ENCODE assay signal across 16 cellular contexts in genomic region chr1:159951551-159951950, GRCh38. TPM values are rescaled to one million over a fixed set of nuclear protein-coding genes. Genes with fewer than 3 reads are reported as not detected.
DNase-seq lines count a peak whose midpoint lies in the region; ATAC-seq and TF ChIP-seq lines count a peak whose summit lies in the region.
"Had no signal": no experiment of that assay in that cellular context is flagged by ENCODE, and none has a peak within 500 bp of the region (broad histone marks: within the 10 kb centered on the region; RNA-seq: fewer than 3 reads in every experiment).

No MANE protein-coding gene starts in this region.

- DNase-seq in activated naive CD8-positive, alpha-beta T cell treated with anti-CD3 and anti-CD28 coated beads, Interleukin-2, amount 10 ng/mL, durations not matched to agents 7 days and 5 days = no peak
- no peak for DNase-seq in activated naive CD8-positive, alpha-beta T cell treated with anti-CD3 and anti-CD28 coated beads, Interleukin-2, amount 50 U/mL, for 24 hours
- DNase-seq in endodermal cell (peak; percentile 27), spleen (peak; percentile 15), iPS-NIHi11 (ENCODE audit: low spot score) (no peak), NCI-H82 (lab: John Stamatoyannopoulos, UW) (no peak)
- no peak for DNase-seq in activated naive CD4-positive, alpha-beta T cell treated with anti-CD3 and anti-CD28 coated beads, Interleukin-2, amount 50 U/mL, for 16 hours
- DNase-seq: 8988T; CD8-positive, alpha-beta memory T cell; DMS53; GF-D8; IMR-90 had no signal

- peak overlapping the region; percentile 22 for H3K27ac Mint-ChIP-seq in activated naive CD8-positive, alpha-beta T cell treated with anti-CD3 and anti-CD28 coated beads, Interleukin-2, amount 10 ng/mL, durations not matched to agents 7 days and 5 days
- no peak overlapping the region for H3K27ac Mint-ChIP-seq in activated naive CD8-positive, alpha-beta T cell treated with anti-CD3 and anti-CD28 coated beads, Interleukin-2, amount 50 U/mL, for 24 hours
- H3K27ac Mint-ChIP-seq in endodermal cell = no peak overlapping the region
- H3K27ac Mint-ChIP-seq: CD8-positive, alpha-beta memory T cell had no signal

- H3K27me3 Mint-ChIP-seq in activated naive CD8-positive, alpha-beta T cell treated with anti-CD3 and anti-CD28 coated beads, Interleukin-2, amount 10 ng/mL, durations not matched to agents 7 days and 5 days = peaks cover 39% of the 10 kb centered on the region
- peaks cover 13% of the 10 kb centered on the region for H3K27me3 Mint-ChIP-seq in activated naive CD8-positive, alpha-beta T cell treated with anti-CD3 and anti-CD28 coated beads, Interleukin-2, amount 50 U/mL, for 24 hours
- peaks cover 43% of the 10 kb centered on the region for H3K27me3 Mint-ChIP-seq in endodermal cell (ENCODE audit: insufficient read depth)

- H3K4me1 Mint-ChIP-seq in activated naive CD8-positive, alpha-beta T cell treated with anti-CD3 and anti-CD28 coated beads, Interleukin-2, amount 10 ng/mL, durations not matched to agents 7 days and 5 days = peaks cover 3% of the 10 kb centered on the region
- H3K4me1 Mint-ChIP-seq in activated naive CD8-positive, alpha-beta T cell treated with anti-CD3 and anti-CD28 coated beads, Interleukin-2, amount 50 U/mL, for 24 hours = no peaks in the 10 kb centered on the region
- peaks cover 1% of the 10 kb centered on the region for H3K4me1 Mint-ChIP-seq in endodermal cell
- H3K4me1 Mint-ChIP-seq: CD8-positive, alpha-beta memory T cell had no signal

- intact Hi-C loops in spleen (cut with DNase I; ENCODE audit: low total_unique reads) = no loop called here

- H3K4me1 ChIP-seq in endodermal cell (ENCODE audit: control insufficient read depth, insufficient read depth, low read length) (no peaks in the 10 kb centered on the region), spleen (no peaks in the 10 kb centered on the region)

- H3K27me3 ChIP-seq in endodermal cell (ENCODE audit: control insufficient read depth, insufficient read depth, low read length, poor library complexity, severe bottlenecking) (peaks cover 27% of the 10 kb centered on the region), spleen (replicated peaks in 1 of 7) (peaks cover 0 to 35% (median 4%) of the 10 kb centered on the region in 7 donors)

- TF ChIP-seq CTCF in endodermal cell (conservative IDR thresholded peaks at IDR 0.05) (no peak), spleen (IDR thresholded peaks at IDR 0.05 in 8 of 11, conservative IDR thresholded peaks at IDR 0.05 in 3 of 11) (no peak)

- H3K9me3 Mint-ChIP-seq in activated naive CD8-positive, alpha-beta T cell treated with anti-CD3 and anti-CD28 coated beads, Interleukin-2, amount 10 ng/mL, durations not matched to agents 7 days and 5 days = no peaks in the 10 kb centered on the region
- H3K9me3 Mint-ChIP-seq in activated naive CD8-positive, alpha-beta T cell treated with anti-CD3 and anti-CD28 coated beads, Interleukin-2, amount 50 U/mL, for 24 hours = no peaks in the 10 kb centered on the region
- no peaks in the 10 kb centered on the region for H3K9me3 Mint-ChIP-seq in endodermal cell
- H3K9me3 Mint-ChIP-seq: CD8-positive, alpha-beta memory T cell had no signal

- no peak for ATAC-seq in activated naive CD8-positive, alpha-beta T cell treated with anti-CD3 and anti-CD28 coated beads, Interleukin-2, amount 10 ng/mL, durations not matched to agents 7 days and 5 days (ENCODE audit: low read depth)
- ATAC-seq in activated naive CD8-positive, alpha-beta T cell treated with anti-CD3 and anti-CD28 coated beads, Interleukin-2, amount 50 U/mL, for 24 hours = no peak
- ATAC-seq in HG03175 (IDR thresholded peaks at IDR 0.05; ENCODE audit: unreplicated experiment) = no peak

- no peaks in the 10 kb centered on the region for H3K36me3 Mint-ChIP-seq in activated naive CD8-positive, alpha-beta T cell treated with anti-CD3 and anti-CD28 coated beads, Interleukin-2, amount 10 ng/mL, durations not matched to agents 7 days and 5 days
- H3K36me3 Mint-ChIP-seq in activated naive CD8-positive, alpha-beta T cell treated with anti-CD3 and anti-CD28 coated beads, Interleukin-2, amount 50 U/mL, for 24 hours (ENCODE audit: low read depth) = no peaks in the 10 kb centered on the region
- no peaks in the 10 kb centered on the region for H3K36me3 Mint-ChIP-seq in endodermal cell (ENCODE audit: low read depth)

- no peaks in the 10 kb centered on the region for H3K36me3 ChIP-seq in endodermal cell (ENCODE audit: control insufficient read depth, insufficient read depth, low read length)
- H3K36me3 ChIP-seq in spleen = no peaks in the 10 kb centered on the region

- no peak overlapping the region for H3K27ac ChIP-seq in endodermal cell (ENCODE audit: low read depth, low read length)
- no peak overlapping the region for H3K27ac ChIP-seq in spleen

- 80 to 88% methylated on average over 1 of the region's 1 CpG for WGBS in endodermal cell (ENCODE audit: insufficient coverage in 1 of 2, insufficient read length in 1 of 2), 2 experiments
- 82 to 93% (median 87%) methylated on average over 1 of the region's 1 CpG for WGBS in spleen, 5 donors

- no peak overlapping the region for H3K4me3 Mint-ChIP-seq in activated naive CD8-positive, alpha-beta T cell treated with anti-CD3 and anti-CD28 coated beads, Interleukin-2, amount 10 ng/mL, durations not matched to agents 7 days and 5 days
- H3K4me3 Mint-ChIP-seq in activated naive CD8-positive, alpha-beta T cell treated with anti-CD3 and anti-CD28 coated beads, Interleukin-2, amount 50 U/mL, for 24 hours = no peak overlapping the region
- no peak overlapping the region for H3K4me3 Mint-ChIP-seq in endodermal cell
- H3K4me3 Mint-ChIP-seq: CD14-positive monocyte; CD8-positive, alpha-beta memory T cell had no signal

- POLR2A ChIA-PET in activated naive CD8-positive, alpha-beta T cell treated with anti-CD3 and anti-CD28 coated beads, Interleukin-2, amount 10 ng/mL, durations not matched to agents 7 days and 5 days (lab: Charles Lee) = no interaction called here

- H3K9ac ChIP-seq in endodermal cell (ENCODE audit: extremely low read depth, low read length, poor library complexity, severe bottlenecking) = no peak overlapping the region

- TF ChIP-seq POLR2A in spleen (IDR thresholded peaks at IDR 0.05) = no peak

- H3K9me3 ChIP-seq in endodermal cell (ENCODE audit: control insufficient read depth, low read length) (no peaks in the 10 kb centered on the region), spleen (no peaks in the 10 kb centered on the region)

- H3K4me3 ChIP-seq in endodermal cell (ENCODE audit: low read length) (no peak overlapping the region), spleen (no peak overlapping the region)

RNA-seq across cellular contexts. Expression of gene SLAMF9, which starts 2.5 kb away (rescaled TPM):
- not detected for total RNA-seq in activated naive CD8-positive, alpha-beta T cell treated with anti-CD3 and anti-CD28 coated beads, Interleukin-2, amount 10 ng/mL, durations not matched to agents 7 days and 5 days
- total RNA-seq in endodermal cell (not detected), spleen (1 to 10 TPM in 1 of 7 donors, under 1 TPM in 2, not detected in 4; 0.67 to 1.3 (median 0.89) TPM)
- polyA plus RNA-seq in endodermal cell (2013, experiment 1 of 2) = not detected
- polyA plus RNA-seq in endodermal cell (2013, experiment 2 of 2) = not detected
- under 1 TPM; 0.14 to 0.26 (median 0.22) TPM for polyA plus RNA-seq in spleen
- total RNA-seq: CD8-positive, alpha-beta memory T cell; HT-29 had no signal
- polyA plus RNA-seq: BJ; CD14-positive monocyte; CD8-positive, alpha-beta memory T cell had no signal

RNA-seq across cellular contexts. Expression of gene IGSF9, which starts 6.1 kb away (rescaled TPM):
- not detected for total RNA-seq in activated naive CD8-positive, alpha-beta T cell treated with anti-CD3 and anti-CD28 coated beads, Interleukin-2, amount 10 ng/mL, durations not matched to agents 7 days and 5 days
- total RNA-seq in endodermal cell (1 to 10 TPM; 7.5 to 9.2 TPM), spleen (1 to 10 TPM in 4 of 7 donors, under 1 TPM in 3; 0.64 to 2.1 (median 1.1) TPM)
- polyA plus RNA-seq in endodermal cell (2013, experiment 1 of 2) = 34.7 TPM
- polyA plus RNA-seq in endodermal cell (2013, experiment 2 of 2) = 30.4 TPM
- under 1 TPM; 0.12 to 0.80 (median 0.46) TPM for polyA plus RNA-seq in spleen
- total RNA-seq: IMR-90 had no signal
- polyA plus RNA-seq: BJ; CD14-positive monocyte; CD8-positive, alpha-beta memory T cell had no signal

RNA-seq across cellular contexts. Expression of gene TAGLN2, which starts 26.2 kb away (rescaled TPM):
- total RNA-seq in activated naive CD8-positive, alpha-beta T cell treated with anti-CD3 and anti-CD28 coated beads, Interleukin-2, amount 10 ng/mL, durations not matched to agents 7 days and 5 days = 100 to 1,000 TPM; 384 to 388 TPM
- 100 to 1,000 TPM; 136 to 221 TPM for total RNA-seq in endodermal cell
- 141 TPM for polyA plus RNA-seq in endodermal cell (2013, experiment 1 of 2)
- polyA plus RNA-seq in endodermal cell (2013, experiment 2 of 2) = 179 TPM
- total RNA-seq in spleen = 100 to 1,000 TPM; 341 to 505 (median 407) TPM
- polyA plus RNA-seq in spleen = 100 to 1,000 TPM; 351 to 525 (median 475) TPM

RNA-seq across cellular contexts. Expression of gene CFAP45, which starts 51.6 kb away (rescaled TPM):
- total RNA-seq in activated naive CD8-positive, alpha-beta T cell treated with anti-CD3 and anti-CD28 coated beads, Interleukin-2, amount 10 ng/mL, durations not matched to agents 7 days and 5 days = 1 to 10 TPM; 1.3 to 1.6 TPM
- under 1 TPM; 0.49 to 0.55 TPM for total RNA-seq in endodermal cell
- polyA plus RNA-seq in endodermal cell (2013, experiment 1 of 2) = 0.96 TPM
- polyA plus RNA-seq in endodermal cell (2013, experiment 2 of 2) = 0.54 TPM
- total RNA-seq in spleen = 1 to 10 TPM; 1.1 to 3.0 (median 2.0) TPM
- 1 to 10 TPM in 2 of 3 donors, under 1 TPM in 1; 0.58 to 2.8 (median 1.2) TPM for polyA plus RNA-seq in spleen
- total RNA-seq: HT-29 had no signal

Comparison
In these comparisons a context has a peak if more than half of its experiments do, and no peak if none do; other contexts are left out.
1. DNase-seq: peak in endodermal cell (single experiment) and spleen (single experiment); none in activated naive CD8-positive, alpha-beta T cell treated with anti-CD3 and anti-CD28 coated beads, Interleukin-2, amount 10 ng/mL, durations not matched to agents 7 days and 5 days (single experiment), activated naive CD8-positive, alpha-beta T cell treated with anti-CD3 and anti-CD28 coated beads, Interleukin-2, amount 50 U/mL, for 24 hours (single experiment), activated naive CD4-positive, alpha-beta T cell treated with anti-CD3 and anti-CD28 coated beads, Interleukin-2, amount 50 U/mL, for 16 hours (single experiment), iPS-NIHi11 (single experiment) and NCI-H82 (single experiment).